Comparison of ENCODE assay signal across 8 cellular contexts in the genomic region with DNA sequence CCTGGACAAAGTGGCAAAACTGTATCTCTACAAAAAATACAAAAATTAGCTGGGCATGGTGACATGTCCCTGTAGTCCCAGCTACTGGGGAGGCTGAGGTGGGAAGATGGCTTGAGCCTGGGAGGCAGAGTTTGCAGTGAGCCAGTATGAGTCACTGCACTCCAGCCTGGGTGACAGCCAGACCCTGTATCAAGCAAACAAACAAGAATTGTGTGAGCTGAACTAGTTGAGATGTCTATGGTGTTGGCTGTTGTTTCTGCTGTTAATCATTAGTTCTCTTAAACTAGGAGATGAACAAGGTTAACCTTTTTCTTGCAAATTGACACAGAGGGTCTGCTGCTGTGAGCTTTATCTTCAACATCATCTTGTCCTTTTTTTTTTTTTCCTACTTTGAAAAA. TPM values are rescaled to one million over a fixed set of nuclear protein-coding genes. Genes with fewer than 3 reads are reported as not detected.
DNase-seq lines count a peak whose midpoint lies in the region; ATAC-seq, FAIRE-seq and TF ChIP-seq lines count a peak whose summit lies in the region.

No MANE protein-coding gene starts in this region.

- DNase-seq in EH (ENCODE audit: low read depth) = peak; percentile 84
- DNase-seq in HuH-7.5 (ENCODE audit: low spot score) = peak; percentile 20
- no peak for DNase-seq in GM12878 (ENCODE audit: low read depth, low spot score)
- peak in 2 of 3 donors; percentile 69 to 70 for DNase-seq in mucosa of descending colon
- no peak for DNase-seq in stimulated activated CD8-positive, alpha-beta memory T cell treated with anti-CD3 and anti-CD28 coated beads, Interleukin-4, amount 100 ng/mL, for 48 hours
- DNase-seq in COR-L47 (lab: John Stamatoyannopoulos, UW) = no peak

- no peaks in the 10 kb centered on the region for H3K27me3 ChIP-seq in GM12878 (replicated peaks in 1 of 2; ENCODE audit: control insufficient read depth in 2 of 2, insufficient read depth in 2 of 2, low read length in 1 of 2)

- intact Hi-C loops in GM12878 (cut with micrococcal nuclease; ENCODE audit: unreplicated experiment) (loop anchor here (1.0 kb wide), 1 partner anchor 9 kb away; no protein-coding TSS in a partner anchor), mucosa of descending colon (cut with DNase I, micrococcal nuclease) (no loop called here)

- no peak for TF ChIP-seq EP300 in GM12878 (IDR thresholded peaks at IDR 0.05; ENCODE audit: borderline replicate concordance in 1 of 2, control insufficient read depth in 1 of 2, low read depth in 2 of 2, low read length in 2 of 2)

- H3K27ac ChIP-seq in GM12878 (ENCODE audit: control insufficient read depth, insufficient read depth) = no peak overlapping the region

- H3K36me3 ChIP-seq in GM12878 (ENCODE audit: control insufficient read depth in 2 of 2, insufficient read depth in 2 of 2, low read length in 1 of 2) (peaks cover 7 to 9% of the 10 kb centered on the region in 2 experiments; a peak in 3 of 4 replicates), mucosa of descending colon (ENCODE audit: low read depth) (no peaks in the 10 kb centered on the region)

- RAD21 ChIA-PET in GM12878 (lab: Charles Lee; ENCODE audit: unreplicated experiment) = interaction anchor here (0.9 to 2.3 kb wide), 3 partner anchors 25 to 73 kb away, joined by 3 to 5 read pairs (median 4); no protein-coding TSS in a partner anchor

- H3K9ac ChIP-seq in GM12878 (ENCODE audit: control insufficient read depth, insufficient read depth, low read length) = no peak overlapping the region

- no peak overlapping the region for H3K4me2 ChIP-seq in GM12878 (ENCODE audit: control insufficient read depth, insufficient read depth)

- no peak overlapping the region for H2AFZ ChIP-seq in GM12878 (ENCODE audit: control insufficient read depth, low read depth, low read length)

- peaks cover 18% of the 10 kb centered on the region; the same call in 2 of the 3 replicates for H3K9me3 ChIP-seq in GM12878 (replicated peaks; ENCODE audit: control insufficient read depth, insufficient read depth, low read length)
- no peaks in the 10 kb centered on the region for H3K9me3 ChIP-seq in mucosa of descending colon

- no peak for TF ChIP-seq POLR2A in GM12878 (IDR thresholded peaks at IDR 0.05; ENCODE audit: low read depth, low read length)

- CTCF ChIA-PET in GM12878 (lab: Yijun Ruan, JAX) = interaction anchor here (0.5 to 1.3 kb wide), 3 partner anchors 46 to 85 kb away, joined by 3 to 6 read pairs (median 5); no protein-coding TSS in a partner anchor

- POLR2A ChIA-PET in GM12878 (lab: Charles Lee) = interaction anchor here (0.6 to 2.6 kb wide), 4 partner anchors 8 to 36 kb away, joined by 4 to 14 read pairs (median 5); no protein-coding TSS in a partner anchor

- H3K4me1 ChIP-seq in GM12878 (ENCODE audit: control insufficient read depth, insufficient read depth, low read length) = peaks cover 6% of the 10 kb centered on the region
- H3K4me1 ChIP-seq in mucosa of descending colon (ENCODE audit: low read depth) = peaks cover 46% of the 10 kb centered on the region

- no TSS peak for BruUV-seq in GM12878 (replicated peaks; lab: Mats Ljungman, UMichigan)

- TF ChIP-seq RAD21 in GM12878 (IDR thresholded peaks at IDR 0.05; ENCODE audit: insufficient read depth, low read depth, low read length) = no peak

- SMC1A ChIA-PET in GM12878 (lab: Charles Lee; ENCODE audit: uncharacterized antibody, unreplicated experiment) = interaction anchor here (0.8 to 2.6 kb wide), 8 partner anchors 8 to 64 kb away, joined by 3 to 14 read pairs (median 6); no protein-coding TSS in a partner anchor

- FAIRE-seq in GM12878 (lab: Jason Lieb, UNC) = no peak

- no peak for TF ChIP-seq CTCF in GM12878 (IDR thresholded peaks at IDR 0.05 in 2 of 3, conservative IDR thresholded peaks at IDR 0.05 in 1 of 3; ENCODE audit: control insufficient read depth in 2 of 3, extremely low read depth in 1 of 3, insufficient read depth in 1 of 3, low read depth in 3 of 3, low read length in 3 of 3)
- TF ChIP-seq CTCF in mucosa of descending colon (IDR thresholded peaks at IDR 0.05) = no peak

- H3K79me2 ChIP-seq in GM12878 (ENCODE audit: control insufficient read depth, insufficient read depth, low read length) = peaks cover 83% of the 10 kb centered on the region

- in situ Hi-C loops in GM12878 (cut with MboI) = no loop called here

- ATAC-seq in GM12878 (peak; percentile 65), mucosa of descending colon (peak; percentile 79), HG02981 (IDR thresholded peaks at IDR 0.05; ENCODE audit: unreplicated experiment) (no peak), HG02798 (IDR thresholded peaks at IDR 0.05; ENCODE audit: poor library complexity, unreplicated experiment) (no peak)

- no peak overlapping the region for H3K4me3 ChIP-seq in GM12878
- H3K4me3 ChIP-seq in mucosa of descending colon = no peak overlapping the region

- H4K20me1 ChIP-seq in GM12878 (ENCODE audit: control insufficient read depth, insufficient read depth) = no peaks in the 10 kb centered on the region

TF ChIP-seq in GM12878, 131 proteins besides CTCF, POLR2A, EP300 and RAD21:
- TF ChIP-seq CBX5 (IDR thresholded peaks at IDR 0.05; ENCODE audit: low read depth) (no peak), SREBF1 (IDR thresholded peaks at IDR 0.05; ENCODE audit: low read length) (no peak), CREB1 (IDR thresholded peaks at IDR 0.05; ENCODE audit: low read depth) (no peak), RAD51 (IDR thresholded peaks at IDR 0.05) (no peak), NRF1 (conservative IDR thresholded peaks at IDR 0.05; ENCODE audit: low read depth, low read length) (no peak), SMC3 (IDR thresholded peaks at IDR 0.05; ENCODE audit: borderline replicate concordance, low read length) (no peak), FOXM1 (IDR thresholded peaks at IDR 0.05; ENCODE audit: low read depth, low read length) (no peak)

RNA-seq across cellular contexts. Expression of gene RASSF3, which starts 23.6 kb away (rescaled TPM):
- total RNA-seq in GM12878 (2013; cell fraction: nucleolus; rRNA removed) = 12.8 and 16.5 TPM in 2 replicates
- total RNA-seq in GM12878 (2014; rRNA removed) (27.2 and 30.5 TPM in 2 replicates), GM12878 (2014; rRNA removed; fragmentation: Illumina TruSeq; extraction: Trizol) (32.4 and 33.3 TPM in 2 replicates), GM12878 (2021) (59.4 and 62.4 TPM in 2 replicates), mucosa of descending colon (100 to 1,000 TPM in 1 of 3 donors, 10 to 100 TPM in 2; 88.0 to 331 (median 90.2) TPM)
- 22.7 TPM for polyA plus RNA-seq in GM12878 (2011; ENCODE audit: low read depth)
- polyA plus RNA-seq in GM12878 (2011; rRNA removed) (42.0 and 48.8 TPM in 2 replicates), GM12878 (2014; fragmentation: Illumina TruSeq; extraction: Trizol) (44.6 and 51.6 TPM in 2 replicates), GM12878 (2014; fragmentation: Nextera tagmentation; extraction: Ambion mirVana) (10 to 100 TPM in 1 of 2 experiments, 1 to 10 TPM in 1; 9.0 to 11.2 TPM), GM12878 (2014; rRNA removed) (32.3 and 35.8 TPM in 2 replicates), GM12878 (2016; fragmentation: Nextera tagmentation; extraction: Ambion mirVana) (1 to 10 TPM; 6.9 to 8.1 TPM)
- 34.4 and 34.5 TPM in 2 replicates for polyA plus RNA-seq in GM12878 (2011; cell fraction: cytosol; rRNA removed)
- 7.2 and 8.6 TPM in 2 replicates for polyA plus RNA-seq in GM12878 (2011; cell fraction: nucleus; rRNA removed)
- polyA plus RNA-seq in GM12878 (2012) = 27.4 and 36.0 TPM in 2 replicates
- polyA minus RNA-seq in GM12878 (2011; rRNA and poly(A)+ RNA removed) = 58.3 and 74.5 TPM in 2 replicates
- 20.1 and 21.2 TPM in 2 replicates for polyA minus RNA-seq in GM12878 (2011; cell fraction: cytosol; rRNA and poly(A)+ RNA removed)
- polyA minus RNA-seq in GM12878 (2011; cell fraction: nucleus; rRNA and poly(A)+ RNA removed) = 6.3 and 8.6 TPM in 2 replicates

Comparison
In these comparisons a context has a peak if more than half of its experiments do, and no peak if none do; other contexts are left out.
1. DNase-seq: peak in EH (single experiment), HuH-7.5 (single experiment) and mucosa of descending colon (2 of 3); none in GM12878 (single experiment), stimulated activated CD8-positive, alpha-beta memory T cell treated with anti-CD3 and anti-CD28 coated beads, Interleukin-4, amount 100 ng/mL, for 48 hours (single experiment) and COR-L47 (single experiment).
2. ATAC-seq: peak in GM12878 (single experiment) and mucosa of descending colon (single experiment); none in HG02981 (single experiment) and HG02798 (single experiment).